30 cellular contexts compared by ENCODE assay signal in the genomic region with DNA sequence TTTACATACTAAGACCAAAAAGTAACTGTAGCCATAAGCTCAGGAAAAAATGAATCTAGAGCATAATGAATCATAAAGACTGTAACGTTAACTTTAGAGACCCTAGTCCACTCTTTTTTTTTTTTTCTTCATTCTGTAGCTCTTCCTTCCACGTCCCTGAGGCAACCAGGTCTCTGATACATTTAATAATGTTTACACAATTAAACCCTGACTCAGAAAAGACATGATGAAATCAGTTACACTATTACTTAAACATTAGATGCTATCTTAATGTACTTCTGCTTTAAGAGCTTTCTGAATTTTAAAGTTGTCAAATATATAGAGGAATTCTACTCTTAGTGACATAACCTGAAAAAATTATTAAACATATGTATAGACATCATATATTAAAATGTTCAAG.
"Had no signal": no experiment of that assay in that cellular context is flagged by ENCODE, and none has a peak within 500 bp of the region (broad histone marks: within the 10 kb centered on the region; RNA-seq: fewer than 3 reads in every experiment).

No MANE protein-coding gene starts in this region.

- ATAC-seq: activated CD4-positive, CD25-positive, alpha-beta regulatory T cell treated with anti-CD3 and anti-CD28 coated beads, Interleukin-2, amount 50 U/mL, for 24 hours; activated CD8-positive, alpha-beta memory T cell treated with anti-CD3 and anti-CD28 coated beads, Interleukin-2, amount 10 ng/mL, durations not matched to agents 7 days and 5 days; activated CD8-positive, alpha-beta T cell treated with anti-CD3 and anti-CD28 coated beads, Interleukin-2, amount 10 ng/mL, durations not matched to agents 7 days and 5 days; activated naive CD8-positive, alpha-beta T cell treated with anti-CD3 and anti-CD28 coated beads, Interleukin-2, amount 50 U/mL, for 24 hours; body of pancreas; effector memory CD8-positive, alpha-beta T cell; gastroesophageal sphincter; heart right ventricle; T-helper 17 cell had no signal

- H3K4me3 ChIP-seq: adrenal gland, body of pancreas, esophagus squamous epithelium, gastroesophageal sphincter, heart right ventricle had no signal

- H3K9me3 ChIP-seq: adrenal gland, body of pancreas, esophagus squamous epithelium, gastroesophageal sphincter had no signal

- H3K36me3 ChIP-seq: adrenal gland, esophagus squamous epithelium, gastroesophageal sphincter, heart right ventricle, WERI-Rb-1 had no signal

- H3K27me3 ChIP-seq: adrenal gland, body of pancreas, esophagus squamous epithelium, gastroesophageal sphincter, heart right ventricle had no signal

- DNase-seq: activated B cell treated with CpG ODN at 0.5 μM for 24 hours; activated CD4-positive, alpha-beta memory T cell treated with anti-CD3 and anti-CD28 coated beads for 36 hours; activated CD4-positive, alpha-beta T cell treated with anti-CD3 and anti-CD28 coated beads, Interleukin-2, amount 10 ng/mL, durations not matched to agents 24 days and 14 days; activated CD8-positive, alpha-beta memory T cell treated with anti-CD3 and anti-CD28 coated beads, Interleukin-2, amount 10 ng/mL, durations not matched to agents 7 days and 5 days; activated CD8-positive, alpha-beta memory T cell treated with anti-CD3 and anti-CD28 coated beads, Interleukin-2, amount 50 U/mL, for 4 hours; activated CD8-positive, alpha-beta T cell treated with anti-CD3 and anti-CD28 coated beads, Interleukin-2, amount 10 ng/mL, durations not matched to agents 7 days and 5 days; activated effector memory CD4-positive, alpha-beta T cell treated with anti-CD3 and anti-CD28 coated beads, Interleukin-2, amount 50 U/mL, for 16 hours; activated naive CD4-positive, alpha-beta T cell treated with anti-CD3 and anti-CD28 coated beads for 36 hours; activated naive CD8-positive, alpha-beta T cell treated with anti-CD3 and anti-CD28 coated beads for 36 hours; activated naive CD8-positive, alpha-beta T cell treated with anti-CD3 and anti-CD28 coated beads, Interleukin-2, amount 50 U/mL, for 24 hours; activated T-cell treated with anti-CD3 and anti-CD28 coated beads, Interleukin-2, amount 50 U/mL, for 1 hour; activated T-cell treated with anti-CD3 and anti-CD28 coated beads, Interleukin-2, amount 50 U/mL, for 48 hours; adrenal gland; amygdala; aorta; body of pancreas; caudate nucleus; cortex of kidney; dermis blood vessel endothelial cell; effector CD4-positive, alpha-beta T cell; effector memory CD8-positive, alpha-beta T cell; esophagus squamous epithelium; foreskin melanocyte; heart right ventricle; T-helper 17 cell; T1000; WERI-Rb-1 had no signal

- H3K27ac ChIP-seq: adrenal gland, body of pancreas, epithelial cell of prostate, esophagus squamous epithelium, gastroesophageal sphincter, heart right ventricle, WERI-Rb-1 had no signal

- H3K4me1 ChIP-seq: adrenal gland, body of pancreas, esophagus squamous epithelium, gastroesophageal sphincter, heart right ventricle had no signal
